11 cellular contexts compared by ENCODE assay signal in genomic region chr4:48079972-48080391, GRCh38. TPM values are rescaled to one million over a fixed set of nuclear protein-coding genes. Genes with fewer than 3 reads are reported as not detected.
DNase-seq lines count a peak whose midpoint lies in the region; ATAC-seq and TF ChIP-seq lines count a peak whose summit lies in the region.
"Had no signal": no experiment of that assay in that cellular context is flagged by ENCODE, and none has a peak within 500 bp of the region (broad histone marks: within the 10 kb centered on the region; RNA-seq: fewer than 3 reads in every experiment).

No MANE protein-coding gene starts in this region.

- in situ Hi-C loops in Caki2 (cut with HindIII; ENCODE audit: low pct_unique_long_range_greater_than_20kb, low sequenced_read_pairs) (no loop called here), transverse colon (cut with MboI; ENCODE audit: low pct_ligation_motif_present in 1 of 4, low pct_unique_long_range_greater_than_20kb in 1 of 4, low sequenced_read_pairs in 3 of 4) (loop anchor here in 1 of 4 donors (10.0 kb wide), 1 partner anchor 45 kb away; no protein-coding TSS in a partner anchor)

- DNase-seq in Caki2 (ENCODE audit: low read depth) (peak; percentile 70), LoVo (ENCODE audit: low spot score) (peak; percentile 75), body of pancreas (no peak), mucosa of descending colon (no peak), transverse colon (no peak), right cardiac atrium (no peak), right lobe of liver (no peak)
- DNase-seq: activated T-cell treated with anti-CD3 and anti-CD28 coated beads, Interleukin-2, amount 50 U/mL, for 1 hour; stimulated activated naive CD8-positive, alpha-beta T cell treated with anti-CD3 and anti-CD28 coated beads, Interleukin-15, Interleukin-2, amounts not matched to agents 100 U/mL and 50 U/mL, for 24 hours had no signal

- TF ChIP-seq POLR2A in body of pancreas (IDR thresholded peaks at IDR 0.05) (no peak), transverse colon (IDR thresholded peaks at IDR 0.05) (no peak), right lobe of liver (IDR thresholded peaks at IDR 0.05) (no peak)

- TF ChIP-seq EP300 in transverse colon (IDR thresholded peaks at IDR 0.05; ENCODE audit: low read depth): no peak

- peak overlapping the region in 2 of 4 donors; percentile 24 to 36 for H3K27ac ChIP-seq in body of pancreas
- no peak overlapping the region for H3K27ac ChIP-seq in transverse colon
- no peak overlapping the region for H3K27ac ChIP-seq in right cardiac atrium (ENCODE audit: low read length)
- no peak overlapping the region for H3K27ac ChIP-seq in right lobe of liver

- peaks cover 8% of the 10 kb centered on the region for H3K4me1 ChIP-seq in body of pancreas
- no peaks in the 10 kb centered on the region for H3K4me1 ChIP-seq in mucosa of descending colon (ENCODE audit: low read depth)
- peaks cover 0 to 5% (median 0%) of the 10 kb centered on the region in 4 donors for H3K4me1 ChIP-seq in transverse colon
- no peaks in the 10 kb centered on the region for H3K4me1 ChIP-seq in right cardiac atrium (ENCODE audit: control insufficient read depth, insufficient read depth, low read length)
- H3K4me1 ChIP-seq in right lobe of liver: no peaks in the 10 kb centered on the region

- no peaks in the 10 kb centered on the region for H3K9me3 ChIP-seq in body of pancreas
- no peaks in the 10 kb centered on the region for H3K9me3 ChIP-seq in mucosa of descending colon
- no peaks in the 10 kb centered on the region for H3K9me3 ChIP-seq in transverse colon
- H3K9me3 ChIP-seq in right cardiac atrium (ENCODE audit: control insufficient read depth, low read length): no peaks in the 10 kb centered on the region
- H3K9me3 ChIP-seq in right lobe of liver: no peaks in the 10 kb centered on the region

- H3K36me3 ChIP-seq in body of pancreas (replicated peaks in 1 of 2; ENCODE audit: insufficient read depth in 1 of 2, low read depth in 2 of 2): no peaks in the 10 kb centered on the region
- H3K36me3 ChIP-seq in mucosa of descending colon (ENCODE audit: low read depth): no peaks in the 10 kb centered on the region
- no peaks in the 10 kb centered on the region for H3K36me3 ChIP-seq in transverse colon
- no peaks in the 10 kb centered on the region for H3K36me3 ChIP-seq in right lobe of liver

- intact Hi-C loops in body of pancreas (cut with DNase I) (loop anchor here (10.0 kb wide), 1 partner anchor 155 kb away; no protein-coding TSS in a partner anchor), mucosa of descending colon (cut with DNase I, micrococcal nuclease) (loop anchor here (10.0 kb wide), 1 partner anchor 75 kb away; no protein-coding TSS in a partner anchor), transverse colon (cut with DNase I; ENCODE audit: low total_unique reads) (loop anchor here (10.0 kb wide), 2 partner anchors 75 to 155 kb away; no protein-coding TSS in a partner anchor), right cardiac atrium (cut with DNase I) (loop anchor here in 2 of 4 donors (5.0 to 10.0 kb wide), 2 partner anchors 78 to 145 kb away; no protein-coding TSS in a partner anchor), right lobe of liver (cut with DNase I) (loop anchor here in 1 of 2 donors (10.0 kb wide), 1 partner anchor 65 kb away; the partner anchor contains the start of genes CNGA1 and NIPAL1)

- peak; percentile 68 for ATAC-seq in body of pancreas
- peak; percentile 45 for ATAC-seq in mucosa of descending colon
- ATAC-seq in HG03442 (IDR thresholded peaks at IDR 0.05; ENCODE audit: unreplicated experiment): no peak
- no peak for ATAC-seq in right cardiac atrium
- no peak for ATAC-seq in right lobe of liver
- ATAC-seq: stimulated activated naive CD8-positive, alpha-beta T cell treated with anti-CD3 and anti-CD28 coated beads, Interleukin-15, Interleukin-2, amounts not matched to agents 100 U/mL and 50 U/mL, for 24 hours; WTC11 had no signal

- 60 to 68% methylated on average over 3 of the region's 3 CpGs for WGBS in body of pancreas, 2 donors
- WGBS in transverse colon (ENCODE audit: low coverage in 1 of 2), 2 donors: 18 to 53% methylated on average over 3 of the region's 3 CpGs
- 71% methylated on average over 3 of the region's 3 CpGs for WGBS in right cardiac atrium
- WGBS in right lobe of liver (ENCODE audit: insufficient coverage, low coverage, low lambda C conversion rate, missing lambda C conversion rate): 93% methylated on average over 3 of the region's 3 CpGs

- no peaks in the 10 kb centered on the region for H3K27me3 ChIP-seq in body of pancreas
- no peaks in the 10 kb centered on the region for H3K27me3 ChIP-seq in transverse colon
- no peaks in the 10 kb centered on the region for H3K27me3 ChIP-seq in right cardiac atrium (ENCODE audit: control insufficient read depth, insufficient read depth)
- H3K27me3 ChIP-seq in right lobe of liver: no peaks in the 10 kb centered on the region

- H3K4me3 ChIP-seq in body of pancreas: no peak overlapping the region
- H3K4me3 ChIP-seq in mucosa of descending colon: no peak overlapping the region
- H3K4me3 ChIP-seq in transverse colon: no peak overlapping the region
- H3K4me3 ChIP-seq in right cardiac atrium (ENCODE audit: low read length): no peak overlapping the region
- no peak overlapping the region for H3K4me3 ChIP-seq in right lobe of liver

- no peak for TF ChIP-seq CTCF in body of pancreas (IDR thresholded peaks at IDR 0.05)
- TF ChIP-seq CTCF in mucosa of descending colon (IDR thresholded peaks at IDR 0.05): no peak
- TF ChIP-seq CTCF in transverse colon (IDR thresholded peaks at IDR 0.05): no peak
- no peak for TF ChIP-seq CTCF in right lobe of liver (IDR thresholded peaks at IDR 0.05)

RNA-seq across cellular contexts. Expression of gene TXK, which starts 54.1 kb away (rescaled TPM):
- 0.38 TPM in 1 of 2 replicates, not detected in the other for total RNA-seq in Caki2 (2014; rRNA removed; shearing (Covaris generic); ENCODE audit: low replicate concordance)
- total RNA-seq in body of pancreas: 1 to 10 TPM in 1 of 2 donors, under 1 TPM in 1; 0.66 to 1.3 TPM
- 1 to 10 TPM; 1.8 to 3.1 (median 2.4) TPM for total RNA-seq in mucosa of descending colon
- 1 to 10 TPM; 2.6 to 10.0 (median 6.8) TPM for total RNA-seq in transverse colon
- 1 to 10 TPM in 2 of 4 donors, under 1 TPM in 2; 0.59 to 1.8 (median 0.87) TPM for total RNA-seq in right cardiac atrium
- 0.14 TPM for polyA plus RNA-seq in right cardiac atrium
- total RNA-seq in right lobe of liver: 1 to 10 TPM in 5 of 6 experiments, under 1 TPM in 1; 0.62 to 2.5 (median 1.5) TPM

Comparison
In these comparisons a context has a peak if more than half of its experiments do, and no peak if none do; other contexts are left out.
1. DNase-seq: peak in Caki2 (single experiment) and LoVo (single experiment); none in body of pancreas (0 of 4), mucosa of descending colon (0 of 3), transverse colon (single experiment), right cardiac atrium (0 of 3) and right lobe of liver (0 of 3).
2. ATAC-seq: peak in body of pancreas (single experiment) and mucosa of descending colon (single experiment); none in HG03442 (single experiment), right cardiac atrium (0 of 2) and right lobe of liver (0 of 4).